In genomic region chr10:14566498-14566897, GRCh38 we compare ENCODE assay signal across 25 cellular contexts.
DNase-seq lines count a peak whose midpoint lies in the region; ATAC-seq, FAIRE-seq and TF ChIP-seq lines count a peak whose summit lies in the region.
"Had no signal": no experiment of that assay in that cellular context is flagged by ENCODE, and none has a peak within 500 bp of the region (broad histone marks: within the 10 kb centered on the region; RNA-seq: fewer than 3 reads in every experiment).

No MANE protein-coding gene starts in this region.

- TF ChIP-seq POLR2A in GM12892 (IDR thresholded peaks at IDR 0.05; ENCODE audit: low read depth, low read length) = no peak

- DNase-seq in T-helper 1 cell = no peak
- DNase-seq in CD4-positive, CD25-positive, alpha-beta regulatory T cell = peak in 1 of 3 donors; percentile 76
- no peak for DNase-seq in memory B cell (ENCODE audit: low spot score in 2 of 2)
- DNase-seq in GM12892 (ENCODE audit: insufficient read length) = no peak
- DNase-seq in retina = no peak
- DNase-seq: C1 segment of cervical spinal cord; colonic mucosa; DMS53; foreskin melanocyte; HFFc6; Kasumi-1; NCI-H1417; NCI-H526 treated with DMSO at 0.1 percent for 48 hours; PC-3; SJCRH30; stimulated activated CD8-positive, alpha-beta memory T cell treated with anti-CD3 and anti-CD28 coated beads, Interleukin-4, amount 100 ng/mL, for 48 hours; T-helper 9 cell; tibial artery had no signal

- H3K27ac Mint-ChIP-seq in T-helper 1 cell treated with Interleukin-12 subunit alpha and Interleukin-12 subunit beta and Interleukin-4 antibody, amounts not matched to agents 30 μg/mL and 1 μg/mL, for 36 hours = peak overlapping the region; percentile 86
- peak overlapping the region; percentile 94 to 98 (median 96) for H3K27ac Mint-ChIP-seq in CD4-positive, CD25-positive, alpha-beta regulatory T cell
- peak overlapping the region; percentile 94 for H3K27ac Mint-ChIP-seq in activated T-helper 17 cell treated with anti-CD3 and anti-CD28 coated beads, Interleukin-2, amount 50 U/mL, for 72 hours
- peak overlapping the region; percentile 91 for H3K27ac Mint-ChIP-seq in memory B cell
- H3K27ac Mint-ChIP-seq: HFFc6 had no signal

- no peak for ATAC-seq in CD4-positive, CD25-positive, alpha-beta regulatory T cell (ENCODE audit: low read depth in 2 of 2)
- peak; percentile 45 for ATAC-seq in activated T-helper 17 cell treated with anti-CD3 and anti-CD28 coated beads, Interleukin-2, amount 50 U/mL, for 72 hours (replicated peaks)
- ATAC-seq in memory B cell (ENCODE audit: low read depth) (no peak), HG03460 (IDR thresholded peaks at IDR 0.05; ENCODE audit: unreplicated experiment) (no peak)
- ATAC-seq: PC-3 had no signal

- H3K27me3 Mint-ChIP-seq in T-helper 1 cell treated with Interleukin-12 subunit alpha and Interleukin-12 subunit beta and Interleukin-4 antibody, amounts not matched to agents 30 μg/mL and 1 μg/mL, for 36 hours (ENCODE audit: low read depth) = no peaks in the 10 kb centered on the region
- H3K27me3 Mint-ChIP-seq in CD4-positive, CD25-positive, alpha-beta regulatory T cell = no peaks in the 10 kb centered on the region
- no peaks in the 10 kb centered on the region for H3K27me3 Mint-ChIP-seq in activated T-helper 17 cell treated with anti-CD3 and anti-CD28 coated beads, Interleukin-2, amount 50 U/mL, for 72 hours
- H3K27me3 Mint-ChIP-seq in memory B cell = no peaks in the 10 kb centered on the region

- H3K9me3 Mint-ChIP-seq in T-helper 1 cell treated with Interleukin-12 subunit alpha and Interleukin-12 subunit beta and Interleukin-4 antibody, amounts not matched to agents 30 μg/mL and 1 μg/mL, for 36 hours = peaks cover 8% of the 10 kb centered on the region
- peaks cover 0 to 6% (median 2%) of the 10 kb centered on the region in 7 donors for H3K9me3 Mint-ChIP-seq in CD4-positive, CD25-positive, alpha-beta regulatory T cell
- no peaks in the 10 kb centered on the region for H3K9me3 Mint-ChIP-seq in activated T-helper 17 cell treated with anti-CD3 and anti-CD28 coated beads, Interleukin-2, amount 50 U/mL, for 72 hours
- H3K9me3 Mint-ChIP-seq in memory B cell = peaks cover 4% of the 10 kb centered on the region
- H3K9me3 Mint-ChIP-seq: HFFc6 had no signal

- H3K4me1 Mint-ChIP-seq in T-helper 1 cell treated with Interleukin-12 subunit alpha and Interleukin-12 subunit beta and Interleukin-4 antibody, amounts not matched to agents 30 μg/mL and 1 μg/mL, for 36 hours (ENCODE audit: low read depth) = peaks cover 81% of the 10 kb centered on the region
- peaks cover 42 to 90% (median 72%) of the 10 kb centered on the region in 4 donors for H3K4me1 Mint-ChIP-seq in CD4-positive, CD25-positive, alpha-beta regulatory T cell
- H3K4me1 Mint-ChIP-seq in activated T-helper 17 cell treated with anti-CD3 and anti-CD28 coated beads, Interleukin-2, amount 50 U/mL, for 72 hours = peaks cover 79% of the 10 kb centered on the region
- H3K4me1 Mint-ChIP-seq in memory B cell = peaks cover 58% of the 10 kb centered on the region

- H3K9me3 ChIP-seq in CD4-positive, CD25-positive, alpha-beta regulatory T cell (ENCODE audit: control insufficient read depth in 2 of 2, low read length in 2 of 2) = no peaks in the 10 kb centered on the region
- H3K9me3 ChIP-seq: colonic mucosa, SJCRH30, tibial artery had no signal

- peaks cover 92% of the 10 kb centered on the region for H3K4me1 ChIP-seq in CD4-positive, CD25-positive, alpha-beta regulatory T cell (ENCODE audit: control insufficient read depth, insufficient read depth, low read length, poor library complexity, severe bottlenecking)
- H3K4me1 ChIP-seq: colonic mucosa, SJCRH30 had no signal

- peaks cover 58% of the 10 kb centered on the region for H3K36me3 Mint-ChIP-seq in T-helper 1 cell treated with Interleukin-12 subunit alpha and Interleukin-12 subunit beta and Interleukin-4 antibody, amounts not matched to agents 30 μg/mL and 1 μg/mL, for 36 hours (ENCODE audit: low read depth)
- H3K36me3 Mint-ChIP-seq in CD4-positive, CD25-positive, alpha-beta regulatory T cell = peaks cover 33% of the 10 kb centered on the region
- peaks cover 95% of the 10 kb centered on the region for H3K36me3 Mint-ChIP-seq in activated T-helper 17 cell treated with anti-CD3 and anti-CD28 coated beads, Interleukin-2, amount 50 U/mL, for 72 hours (ENCODE audit: low read depth)
- peaks cover 30% of the 10 kb centered on the region for H3K36me3 Mint-ChIP-seq in memory B cell

- peak overlapping the region; percentile 28 for H3K4me3 ChIP-seq in CD4-positive, CD25-positive, alpha-beta regulatory T cell (ENCODE audit: low read depth, low read length)
- H3K4me3 ChIP-seq: colonic mucosa, SJCRH30, tibial artery had no signal

- H3K36me3 ChIP-seq in CD4-positive, CD25-positive, alpha-beta regulatory T cell (ENCODE audit: control insufficient read depth, insufficient read depth, low read length) = peaks cover 20% of the 10 kb centered on the region
- H3K36me3 ChIP-seq: colonic mucosa, SJCRH30 had no signal

- FAIRE-seq in GM12892 (lab: Jason Lieb, UNC) = no peak
- FAIRE-seq: astrocyte had no signal

- H3K27me3 ChIP-seq in CD4-positive, CD25-positive, alpha-beta regulatory T cell (ENCODE audit: control insufficient read depth, insufficient read depth, low read length) = no peaks in the 10 kb centered on the region
- H3K27me3 ChIP-seq: colonic mucosa, SJCRH30, tibial artery had no signal

- H3K4me3 Mint-ChIP-seq in T-helper 1 cell treated with Interleukin-12 subunit alpha and Interleukin-12 subunit beta and Interleukin-4 antibody, amounts not matched to agents 30 μg/mL and 1 μg/mL, for 36 hours = peak overlapping the region; percentile 69
- peak overlapping the region; percentile 9 to 85 (median 32) for H3K4me3 Mint-ChIP-seq in CD4-positive, CD25-positive, alpha-beta regulatory T cell
- peak overlapping the region; percentile 82 for H3K4me3 Mint-ChIP-seq in activated T-helper 17 cell treated with anti-CD3 and anti-CD28 coated beads, Interleukin-2, amount 50 U/mL, for 72 hours
- no peak overlapping the region for H3K4me3 Mint-ChIP-seq in memory B cell
- H3K4me3 Mint-ChIP-seq: HFFc6, neural crest cell had no signal

- H3K27ac ChIP-seq in CD4-positive, CD25-positive, alpha-beta regulatory T cell (ENCODE audit: insufficient read depth, low read length, poor library complexity, severe bottlenecking) = peak overlapping the region; percentile 96
- H3K27ac ChIP-seq: 22Rv1, colonic mucosa, epithelial cell of prostate, SJCRH30, tibial artery had no signal
